Comparison of ENCODE assay signal across 2 cellular contexts in genomic region chr7:29957521-29957920, GRCh38.
TF ChIP-seq lines count a peak whose summit lies in the region.

No MANE protein-coding gene starts in this region.

TF ChIP-seq in GM12891, 5 proteins besides CTCF, POLR2A, EP300 and RAD21:
- TF ChIP-seq PAX5 (IDR thresholded peaks at IDR 0.05; ENCODE audit: insufficient read depth, low read length, severe bottlenecking): no peak
- TF ChIP-seq POLR2AphosphoS5 (IDR thresholded peaks at IDR 0.05; ENCODE audit: low read depth, low read length): no peak
- TF ChIP-seq POU2F2 (IDR thresholded peaks at IDR 0.05; ENCODE audit: low read depth, low read length): no peak
- TF ChIP-seq SPI1 (IDR thresholded peaks at IDR 0.05; ENCODE audit: low read depth, low read length): no peak
- no peak for TF ChIP-seq TAF1 (IDR thresholded peaks at IDR 0.05; ENCODE audit: low read depth, low read length)

TF ChIP-seq in K562, 482 proteins besides CTCF, POLR2A, EP300 and RAD21:
- TF ChIP-seq, protein P1, sequence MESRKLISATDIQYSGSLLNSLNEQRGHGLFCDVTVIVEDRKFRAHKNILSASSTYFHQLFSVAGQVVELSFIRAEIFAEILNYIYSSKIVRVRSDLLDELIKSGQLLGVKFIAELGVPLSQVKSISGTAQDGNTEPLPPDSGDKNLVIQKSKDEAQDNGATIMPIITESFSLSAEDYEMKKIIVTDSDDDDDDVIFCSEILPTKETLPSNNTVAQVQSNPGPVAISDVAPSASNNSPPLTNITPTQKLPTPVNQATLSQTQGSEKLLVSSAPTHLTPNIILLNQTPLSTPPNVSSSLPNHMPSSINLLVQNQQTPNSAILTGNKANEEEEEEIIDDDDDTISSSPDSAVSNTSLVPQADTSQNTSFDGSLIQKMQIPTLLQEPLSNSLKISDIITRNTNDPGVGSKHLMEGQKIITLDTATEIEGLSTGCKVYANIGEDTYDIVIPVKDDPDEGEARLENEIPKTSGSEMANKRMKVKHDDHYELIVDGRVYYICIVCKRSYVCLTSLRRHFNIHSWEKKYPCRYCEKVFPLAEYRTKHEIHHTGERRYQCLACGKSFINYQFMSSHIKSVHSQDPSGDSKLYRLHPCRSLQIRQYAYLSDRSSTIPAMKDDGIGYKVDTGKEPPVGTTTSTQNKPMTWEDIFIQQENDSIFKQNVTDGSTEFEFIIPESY (CRISPR knock-in tag; IDR thresholded peaks at IDR 0.05): peak; percentile 43; the same call in 1 of the 2 replicates
- 0 out of 2 replicates have a peak, but pooled peaks have one; percentile 21 for TF ChIP-seq USF1 (CRISPR knock-in tag; IDR thresholded peaks at IDR 0.05)
- TF ChIP-seq MAFF (IDR thresholded peaks at IDR 0.05; ENCODE audit: low read length): no peak
